Comparison of ENCODE assay signal across 1 cellular context in the genomic region with DNA sequence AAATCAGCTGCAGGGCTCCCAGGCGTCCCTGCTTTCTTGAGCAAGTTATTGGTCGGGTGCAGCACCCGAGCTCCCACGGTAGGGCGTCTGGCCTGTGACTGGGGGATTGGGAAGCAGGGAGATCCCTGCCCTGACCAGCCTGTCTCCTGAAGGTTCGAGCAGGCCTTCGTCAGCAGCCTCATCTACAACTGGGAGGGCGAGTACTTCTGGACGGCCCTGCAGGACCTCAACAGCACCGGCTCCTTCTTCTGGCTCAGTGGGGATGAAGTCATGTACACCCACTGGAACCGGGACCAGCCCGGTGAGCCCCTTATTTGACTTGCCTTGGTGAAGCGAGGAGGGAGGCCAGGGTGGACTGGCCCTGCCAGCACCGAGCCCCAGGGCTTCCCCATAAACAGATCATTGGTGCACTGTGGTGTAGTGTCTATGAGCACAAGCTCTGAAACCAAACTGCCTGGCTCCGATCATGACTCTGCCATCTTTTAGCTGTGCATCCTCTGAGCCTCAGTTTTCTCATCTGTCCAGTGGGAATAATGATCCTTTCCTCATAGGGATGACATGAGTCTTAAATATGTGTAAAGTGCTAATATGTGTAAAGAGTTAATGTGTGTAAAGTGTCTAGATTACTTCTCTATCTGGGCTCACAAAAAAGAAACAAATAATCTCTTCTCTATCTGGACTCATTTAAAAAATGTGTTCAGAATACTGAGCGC.
A peak's percentile ranks its signal among the peaks of the same experiment; 100 is the strongest.
TF ChIP-seq lines count a peak whose summit lies in the region.

No MANE protein-coding gene starts in this region.

TF ChIP-seq in K562, 482 proteins besides CTCF, POLR2A, EP300 and RAD21 (continued from another document):
- TF ChIP-seq NRF1 (conservative IDR thresholded peaks at IDR 0.05 in 1 of 2, IDR thresholded peaks at IDR 0.05 in 1 of 2) (no peak), ZNF384 (IDR thresholded peaks at IDR 0.05; ENCODE audit: low read depth, low read length) (no peak), RBM25 (IDR thresholded peaks at IDR 0.05; ENCODE audit: low read depth, low read length, severe bottlenecking) (peak; percentile 84), ZEB2 (IDR thresholded peaks at IDR 0.05) (no peak), HEY1 (CRISPR knock-in tag; IDR thresholded peaks at IDR 0.05; ENCODE audit: borderline replicate concordance) (no peak), KDM1A (IDR thresholded peaks at IDR 0.05) (peak; percentile 26 to 42; a peak in 1 of 4 replicates), RCOR1 (IDR thresholded peaks at IDR 0.05; ENCODE audit: borderline replicate concordance in 1 of 2, low read depth in 2 of 2, low read length in 2 of 2) (no peak), BCOR (IDR thresholded peaks at IDR 0.05) (peak; percentile 81), PHF20 (IDR thresholded peaks at IDR 0.05; ENCODE audit: partially characterized antibody) (no peak)
- TF ChIP-seq, protein P1, sequence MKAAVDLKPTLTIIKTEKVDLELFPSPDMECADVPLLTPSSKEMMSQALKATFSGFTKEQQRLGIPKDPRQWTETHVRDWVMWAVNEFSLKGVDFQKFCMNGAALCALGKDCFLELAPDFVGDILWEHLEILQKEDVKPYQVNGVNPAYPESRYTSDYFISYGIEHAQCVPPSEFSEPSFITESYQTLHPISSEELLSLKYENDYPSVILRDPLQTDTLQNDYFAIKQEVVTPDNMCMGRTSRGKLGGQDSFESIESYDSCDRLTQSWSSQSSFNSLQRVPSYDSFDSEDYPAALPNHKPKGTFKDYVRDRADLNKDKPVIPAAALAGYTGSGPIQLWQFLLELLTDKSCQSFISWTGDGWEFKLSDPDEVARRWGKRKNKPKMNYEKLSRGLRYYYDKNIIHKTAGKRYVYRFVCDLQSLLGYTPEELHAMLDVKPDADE (conservative IDR thresholded peaks at IDR 0.05; ENCODE audit: control insufficient read depth, low read depth, low read length): no peak
- TF ChIP-seq, protein P2, sequence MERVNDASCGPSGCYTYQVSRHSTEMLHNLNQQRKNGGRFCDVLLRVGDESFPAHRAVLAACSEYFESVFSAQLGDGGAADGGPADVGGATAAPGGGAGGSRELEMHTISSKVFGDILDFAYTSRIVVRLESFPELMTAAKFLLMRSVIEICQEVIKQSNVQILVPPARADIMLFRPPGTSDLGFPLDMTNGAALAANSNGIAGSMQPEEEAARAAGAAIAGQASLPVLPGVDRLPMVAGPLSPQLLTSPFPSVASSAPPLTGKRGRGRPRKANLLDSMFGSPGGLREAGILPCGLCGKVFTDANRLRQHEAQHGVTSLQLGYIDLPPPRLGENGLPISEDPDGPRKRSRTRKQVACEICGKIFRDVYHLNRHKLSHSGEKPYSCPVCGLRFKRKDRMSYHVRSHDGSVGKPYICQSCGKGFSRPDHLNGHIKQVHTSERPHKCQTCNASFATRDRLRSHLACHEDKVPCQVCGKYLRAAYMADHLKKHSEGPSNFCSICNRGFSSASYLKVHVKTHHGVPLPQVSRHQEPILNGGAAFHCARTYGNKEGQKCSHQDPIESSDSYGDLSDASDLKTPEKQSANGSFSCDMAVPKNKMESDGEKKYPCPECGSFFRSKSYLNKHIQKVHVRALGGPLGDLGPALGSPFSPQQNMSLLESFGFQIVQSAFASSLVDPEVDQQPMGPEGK (CRISPR knock-in tag; IDR thresholded peaks at IDR 0.05; ENCODE audit: borderline replicate concordance): no peak
